ENCODE assay signal across 3 cellular contexts in genomic region chr6:89847513-89847912, GRCh38.
TF ChIP-seq lines count a peak whose summit lies in the region.

No MANE protein-coding gene starts in this region.

TF ChIP-seq in IMR-90, 13 proteins besides CTCF, POLR2A, EP300 and RAD21:
- TF ChIP-seq CEBPB (IDR thresholded peaks at IDR 0.05; ENCODE audit: low read depth, low read length), result peak; percentile 39; the same call in 1 of the 2 replicates

TF ChIP-seq in H1, 55 proteins besides CTCF, POLR2A, EP300 and RAD21:
- TF ChIP-seq CEBPB (IDR thresholded peaks at IDR 0.05; ENCODE audit: low read depth, low read length), result peak; percentile 53; the same call in 1 of the 2 replicates

TF ChIP-seq in HepG2, 621 proteins besides CTCF, POLR2A, EP300 and RAD21:
- peak; percentile 53; the same call in 1 of the 2 replicates for TF ChIP-seq CEBPB (IDR thresholded peaks at IDR 0.05; ENCODE audit: borderline replicate concordance, low read depth, low read length)
